Comparison of ENCODE assay signal across 24 cellular contexts in genomic region chr3:23793528-23794134, GRCh38. TPM values are rescaled to one million over a fixed set of nuclear protein-coding genes. Genes with fewer than 3 reads are reported as not detected.
DNase-seq lines count a peak whose midpoint lies in the region; ATAC-seq, FAIRE-seq and TF ChIP-seq lines count a peak whose summit lies in the region.
"Had no signal": no experiment of that assay in that cellular context is flagged by ENCODE, and none has a peak within 500 bp of the region (broad histone marks: within the 10 kb centered on the region; RNA-seq: fewer than 3 reads in every experiment).

No MANE protein-coding gene starts in this region.

- no peaks in the 10 kb centered on the region for H3K36me3 Mint-ChIP-seq in activated CD4-positive, alpha-beta T cell treated with anti-CD3 and anti-CD28 coated beads for 36 hours (ENCODE audit: low read depth)
- H3K36me3 Mint-ChIP-seq in natural killer cell treated with Interleukin-12 subunit alpha and Interleukin-12 subunit beta and Interleukin-15 and Interleukin-18, amount 100 ng/mL, for 72 hours = no peaks in the 10 kb centered on the region
- H3K36me3 Mint-ChIP-seq in natural killer cell = no peaks in the 10 kb centered on the region
- no peaks in the 10 kb centered on the region for H3K36me3 Mint-ChIP-seq in astrocyte (ENCODE audit: low read depth, unreplicated experiment)
- H3K36me3 Mint-ChIP-seq: CD4-positive, CD25-positive, alpha-beta regulatory T cell; CD8-positive, alpha-beta T cell had no signal

- peaks cover 18% of the 10 kb centered on the region for H3K4me1 Mint-ChIP-seq in activated CD4-positive, alpha-beta T cell treated with anti-CD3 and anti-CD28 coated beads for 36 hours
- peaks cover 10 to 16% of the 10 kb centered on the region in 2 donors for H3K4me1 Mint-ChIP-seq in natural killer cell treated with Interleukin-12 subunit alpha and Interleukin-12 subunit beta and Interleukin-15 and Interleukin-18, amount 100 ng/mL, for 72 hours (ENCODE audit: low read depth in 2 of 2)
- H3K4me1 Mint-ChIP-seq in natural killer cell = peaks cover 4 to 6% of the 10 kb centered on the region in 2 donors
- no peaks in the 10 kb centered on the region for H3K4me1 Mint-ChIP-seq in astrocyte (ENCODE audit: low read depth, unreplicated experiment)
- H3K4me1 Mint-ChIP-seq: B cell; CD4-positive, CD25-positive, alpha-beta regulatory T cell had no signal

- H3K27ac ChIP-seq in astrocyte (ENCODE audit: low read depth, low read length) (no peak overlapping the region), prostate gland (no peak overlapping the region)
- H3K27ac ChIP-seq: 22Rv1, BLaER1, C4-2B had no signal

- TF ChIP-seq POLR2A in prostate gland (IDR thresholded peaks at IDR 0.05) = no peak

- H2AFZ ChIP-seq in astrocyte (ENCODE audit: low read depth, low read length) = no peak overlapping the region
- H2AFZ ChIP-seq: GM23338 had no signal

- H3K36me3 ChIP-seq in astrocyte (ENCODE audit: insufficient read depth, low read length) = no peaks in the 10 kb centered on the region
- no peaks in the 10 kb centered on the region for H3K36me3 ChIP-seq in prostate gland
- H3K36me3 ChIP-seq: BLaER1, HAP-1 had no signal

- H3K27me3 Mint-ChIP-seq in activated CD4-positive, alpha-beta T cell treated with anti-CD3 and anti-CD28 coated beads for 36 hours = peaks cover 4% of the 10 kb centered on the region
- H3K27me3 Mint-ChIP-seq in natural killer cell treated with Interleukin-12 subunit alpha and Interleukin-12 subunit beta and Interleukin-15 and Interleukin-18, amount 100 ng/mL, for 72 hours = peaks cover 10 to 18% of the 10 kb centered on the region in 2 donors
- H3K27me3 Mint-ChIP-seq in natural killer cell (ENCODE audit: low read depth in 2 of 2) = peaks cover 4 to 11% of the 10 kb centered on the region in 2 donors
- peaks cover 6% of the 10 kb centered on the region for H3K27me3 Mint-ChIP-seq in astrocyte (ENCODE audit: low read depth, unreplicated experiment)
- H3K27me3 Mint-ChIP-seq: B cell had no signal

- peak; percentile 59 for FAIRE-seq in astrocyte (lab: Jason Lieb, UNC)
- FAIRE-seq: A204.1, GM12891, GM18507, H54 had no signal

- 86% methylated on average over 4 of the region's 4 CpGs for WGBS in prostate gland

- H3K9me3 ChIP-seq in astrocyte (ENCODE audit: insufficient read depth, low read depth, low read length) (no peaks in the 10 kb centered on the region), prostate gland (no peaks in the 10 kb centered on the region)
- H3K9me3 ChIP-seq: BLaER1, Caco-2, HAP-1 had no signal

- peak; percentile 71 for ATAC-seq in activated CD4-positive, alpha-beta T cell treated with anti-CD3 and anti-CD28 coated beads for 36 hours
- ATAC-seq in natural killer cell treated with Interleukin-12 subunit alpha and Interleukin-12 subunit beta and Interleukin-15 and Interleukin-18, amount 100 ng/mL, for 72 hours = peak; percentile 65 to 75
- no peak for ATAC-seq in natural killer cell
- ATAC-seq: CD8-positive, alpha-beta T cell; GM23338 had no signal

- CTCF ChIA-PET in activated CD4-positive, alpha-beta T cell treated with anti-CD3 and anti-CD28 coated beads for 36 hours (lab: Charles Lee) = interaction anchor here (0.9 kb wide), 1 partner anchor 43 kb away, joined by 3 read pairs; no protein-coding TSS in a partner anchor

- no peaks in the 10 kb centered on the region for H3K4me1 ChIP-seq in astrocyte (ENCODE audit: insufficient read depth, low read length)
- H3K4me1 ChIP-seq in prostate gland (replicated peaks) = no peaks in the 10 kb centered on the region
- H3K4me1 ChIP-seq: HAP-1 had no signal

- no peaks in the 10 kb centered on the region for H4K20me1 ChIP-seq in astrocyte (ENCODE audit: insufficient read depth, low read length)
- H4K20me1 ChIP-seq: BLaER1 had no signal

- H3K79me2 ChIP-seq in astrocyte (ENCODE audit: insufficient read depth, low read length) = no peaks in the 10 kb centered on the region

- POLR2A ChIA-PET in activated CD4-positive, alpha-beta T cell treated with anti-CD3 and anti-CD28 coated beads for 36 hours (lab: Charles Lee) = interaction anchor here (0.7 kb wide), 1 partner anchor 994 kb away, joined by 5 read pairs; no protein-coding TSS in a partner anchor

- no peak for DNase-seq in activated CD4-positive, alpha-beta T cell treated with anti-CD3 and anti-CD28 coated beads for 36 hours
- no peak for DNase-seq in activated CD4-positive, alpha-beta T cell treated with anti-CD3 and anti-CD28 coated beads, Interleukin-2, amount 50 U/mL, for 48 hours
- DNase-seq in natural killer cell treated with Interleukin-12 subunit alpha and Interleukin-12 subunit beta and Interleukin-15 and Interleukin-18, amount 100 ng/mL, for 72 hours (ENCODE audit: low spot score) = no peak
- DNase-seq in natural killer cell (no peak), astrocyte (ENCODE audit: low read depth) (no peak), prostate gland (ENCODE audit: low spot score) (no peak), DMS 273 (lab: John Stamatoyannopoulos, UW; ENCODE audit: unreplicated experiment) (no peak)
- DNase-seq: Caco-2; CD4-positive, CD25-positive, alpha-beta regulatory T cell; CD8-positive, alpha-beta T cell; DMS 273 treated with DMSO at 0.1 percent for 48 hours; DMS79 treated with DMSO at 0.1 percent for 48 hours; GF-D8; HFFc6 had no signal

- no peaks in the 10 kb centered on the region for H3K9me3 Mint-ChIP-seq in activated CD4-positive, alpha-beta T cell treated with anti-CD3 and anti-CD28 coated beads for 36 hours (ENCODE audit: low read depth)
- no peaks in the 10 kb centered on the region for H3K9me3 Mint-ChIP-seq in natural killer cell treated with Interleukin-12 subunit alpha and Interleukin-12 subunit beta and Interleukin-15 and Interleukin-18, amount 100 ng/mL, for 72 hours
- H3K9me3 Mint-ChIP-seq in natural killer cell (no peaks in the 10 kb centered on the region), astrocyte (ENCODE audit: unreplicated experiment) (no peaks in the 10 kb centered on the region)
- H3K9me3 Mint-ChIP-seq: CD4-positive, CD25-positive, alpha-beta regulatory T cell; CD8-positive, alpha-beta T cell; GM23338; HFFc6 had no signal

- no peak overlapping the region for H3K4me3 ChIP-seq in astrocyte (ENCODE audit: insufficient read depth, low read depth, low read length)
- no peak overlapping the region for H3K4me3 ChIP-seq in prostate gland
- H3K4me3 ChIP-seq: BLaER1, GM23338, HAP-1 had no signal

- no peak overlapping the region for H3K4me3 Mint-ChIP-seq in activated CD4-positive, alpha-beta T cell treated with anti-CD3 and anti-CD28 coated beads for 36 hours
- H3K4me3 Mint-ChIP-seq in natural killer cell treated with Interleukin-12 subunit alpha and Interleukin-12 subunit beta and Interleukin-15 and Interleukin-18, amount 100 ng/mL, for 72 hours = peak overlapping the region; percentile 9
- H3K4me3 Mint-ChIP-seq in natural killer cell (no peak overlapping the region), astrocyte (ENCODE audit: unreplicated experiment) (no peak overlapping the region)
- H3K4me3 Mint-ChIP-seq: B cell; CD4-positive, CD25-positive, alpha-beta regulatory T cell; CD8-positive, alpha-beta T cell; GM23338; HFFc6 had no signal

- no peak overlapping the region for H3K27ac Mint-ChIP-seq in activated CD4-positive, alpha-beta T cell treated with anti-CD3 and anti-CD28 coated beads for 36 hours
- H3K27ac Mint-ChIP-seq in natural killer cell treated with Interleukin-12 subunit alpha and Interleukin-12 subunit beta and Interleukin-15 and Interleukin-18, amount 100 ng/mL, for 72 hours = no peak overlapping the region
- H3K27ac Mint-ChIP-seq in natural killer cell (no peak overlapping the region), astrocyte (ENCODE audit: unreplicated experiment) (no peak overlapping the region)
- H3K27ac Mint-ChIP-seq: B cell; CD4-positive, CD25-positive, alpha-beta regulatory T cell; CD8-positive, alpha-beta T cell; GM23338; HFFc6 had no signal

- TF ChIP-seq CTCF in natural killer cell (IDR thresholded peaks at IDR 0.05) = no peak
- no peak for TF ChIP-seq CTCF in astrocyte (IDR thresholded peaks at IDR 0.05; ENCODE audit: insufficient read depth, low read depth, low read length)
- no peak for TF ChIP-seq CTCF in prostate gland (IDR thresholded peaks at IDR 0.05)

- no peak overlapping the region for H3K4me2 ChIP-seq in astrocyte (ENCODE audit: low read length)
- H3K4me2 ChIP-seq: BLaER1, GM23338 had no signal

- H3K9ac ChIP-seq in astrocyte (ENCODE audit: low read length) = no peak overlapping the region
- H3K9ac ChIP-seq: BLaER1 had no signal

- peaks cover 2% of the 10 kb centered on the region for H3K27me3 ChIP-seq in astrocyte (ENCODE audit: insufficient read depth, low read length)
- no peaks in the 10 kb centered on the region for H3K27me3 ChIP-seq in prostate gland (replicated peaks; ENCODE audit: insufficient read depth)
- H3K27me3 ChIP-seq: BLaER1 had no signal

- intact Hi-C loops in activated CD4-positive, alpha-beta T cell treated with anti-CD3 and anti-CD28 coated beads for 36 hours (cut with DNase I, micrococcal nuclease) = no loop called here
- intact Hi-C loops in natural killer cell (cut with micrococcal nuclease) (no loop called here), prostate gland (cut with DNase I) (no loop called here)

RNA-seq across cellular contexts. Expression of gene UBE2E1, which starts 12.1 kb away (rescaled TPM):
- total RNA-seq in activated CD4-positive, alpha-beta T cell treated with anti-CD3 and anti-CD28 coated beads for 36 hours = 10 to 100 TPM; 86.3 to 93.8 TPM
- total RNA-seq in natural killer cell treated with Interleukin-12 subunit alpha and Interleukin-12 subunit beta and Interleukin-15 and Interleukin-18, amount 100 ng/mL, for 72 hours = 10 to 100 TPM; 56.5 to 68.5 TPM
- total RNA-seq in natural killer cell (10 to 100 TPM; 80.0 to 89.5 (median 86.9) TPM), astrocyte (145 and 150 TPM in 2 replicates), prostate gland (10 to 100 TPM; 77.8 to 92.1 TPM)

Comparison
In these comparisons a context has a peak if more than half of its experiments do, and no peak if none do; other contexts are left out.
1. ATAC-seq: peak in activated CD4-positive, alpha-beta T cell treated with anti-CD3 and anti-CD28 coated beads for 36 hours (single experiment) and natural killer cell treated with Interleukin-12 subunit alpha and Interleukin-12 subunit beta and Interleukin-15 and Interleukin-18, amount 100 ng/mL, for 72 hours (2 of 2); none in natural killer cell (0 of 3).